ENCODE assay signal across 8 cellular contexts in genomic region chr19:34269968-34270621, GRCh38. TPM values are rescaled to one million over a fixed set of nuclear protein-coding genes. Genes with fewer than 3 reads are reported as not detected.
DNase-seq lines count a peak whose midpoint lies in the region; ATAC-seq and TF ChIP-seq lines count a peak whose summit lies in the region.

No MANE protein-coding gene starts in this region.

- ATAC-seq in GM18907 (IDR thresholded peaks at IDR 0.05; ENCODE audit: unreplicated experiment) (peak; percentile 69), HG03460 (IDR thresholded peaks at IDR 0.05; ENCODE audit: unreplicated experiment) (peak; percentile 67), GM19023 (IDR thresholded peaks at IDR 0.05; ENCODE audit: unreplicated experiment) (no peak), HG03135 (IDR thresholded peaks at IDR 0.05; ENCODE audit: unreplicated experiment) (no peak)

- H3K4me3 Mint-ChIP-seq in immature natural killer cell, result peak overlapping the region; percentile 61 to 86 (median 72)

- in situ Hi-C loops in astrocyte of the spinal cord (cut with HindIII; ENCODE audit: low sequenced_read_pairs), result no loop called here

- H3K27me3 Mint-ChIP-seq in immature natural killer cell (ENCODE audit: low read depth in 3 of 3), result peaks cover 0 to 5% (median 0%) of the 10 kb centered on the region in 3 donors

- DNase-seq in T1000 (lab: John Stamatoyannopoulos, UW) (peak; percentile 19), astrocyte of the spinal cord (ENCODE audit: low read depth, low spot score) (peak; percentile 65), immature natural killer cell (peak; percentile 67 to 71 (median 68))
- DNase-seq in stimulated activated CD4-positive, alpha-beta T cell treated with anti-CD3 and anti-CD28 coated beads, Interleukin-1b, Interleukin-23, amount 100 ng/mL, for 1 hour (ENCODE audit: low read depth in 2 of 2), result peak; percentile 11 to 60

- peaks cover 0 to 7% (median 0%) of the 10 kb centered on the region in 3 donors for H3K36me3 Mint-ChIP-seq in immature natural killer cell

- no peaks in the 10 kb centered on the region for H3K9me3 Mint-ChIP-seq in immature natural killer cell

- H3K4me1 Mint-ChIP-seq in immature natural killer cell, result peaks cover 36 to 47% of the 10 kb centered on the region in 2 donors

- H3K4me3 ChIP-seq in astrocyte of the spinal cord (ENCODE audit: low read depth, low read length), result no peak overlapping the region

- peak overlapping the region; percentile 47 to 93 (median 79) for H3K27ac Mint-ChIP-seq in immature natural killer cell

- no peak for TF ChIP-seq CTCF in astrocyte of the spinal cord (IDR thresholded peaks at IDR 0.05; ENCODE audit: low read depth, low read length)

RNA-seq across cellular contexts. Expression of gene GARRE1, which starts 15.7 kb away (rescaled TPM):
- polyA plus RNA-seq in immature natural killer cell, result 1 to 10 TPM in 2 of 3 donors, under 1 TPM in 1; 0.93 to 4.0 (median 2.7) TPM

Comparison
In these comparisons a context has a peak if more than half of its experiments do, and no peak if none do; other contexts are left out.
1. ATAC-seq: peak in GM18907 (single experiment) and HG03460 (single experiment); none in GM19023 (single experiment) and HG03135 (single experiment).
2. Peak in every context shown above with its lines, with median percentiles within 50 percentile points of each other: DNase-seq.